8 cellular contexts compared by ENCODE assay signal in the genomic region with DNA sequence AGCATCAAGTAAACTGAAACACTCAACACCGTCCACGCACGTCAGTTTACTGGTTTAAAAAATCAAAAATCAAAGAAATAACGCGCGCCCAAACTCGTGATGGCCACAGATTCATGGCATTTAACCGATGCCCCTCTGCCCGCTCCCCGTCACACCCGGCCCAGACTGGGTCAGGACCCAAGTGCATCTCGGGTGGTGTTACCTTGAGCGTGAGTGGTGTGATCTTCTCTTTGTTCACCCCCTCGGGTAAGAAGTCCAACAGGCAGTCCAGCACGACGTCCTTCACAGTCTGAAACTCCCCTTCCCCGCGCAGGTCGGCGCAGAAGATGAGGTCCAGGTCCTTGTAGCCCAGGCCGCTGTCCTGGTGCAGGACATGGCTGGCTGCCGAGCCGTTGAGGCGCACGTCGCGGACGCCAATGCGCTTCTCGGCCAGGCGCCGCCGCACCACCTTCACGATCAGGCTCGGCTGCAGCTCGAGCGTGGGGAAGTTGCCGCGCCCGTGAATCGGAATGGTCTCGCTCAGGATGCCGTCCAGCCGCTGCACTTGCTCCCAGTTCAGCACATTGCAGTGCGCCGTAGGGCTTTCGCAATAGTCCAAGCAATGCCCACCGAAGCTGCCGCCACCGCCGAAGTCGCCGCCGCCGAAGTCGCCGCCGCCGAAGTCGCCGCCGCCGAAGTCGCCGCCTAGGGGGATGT. TPM values are rescaled to one million over a fixed set of nuclear protein-coding genes. Genes with fewer than 3 reads are reported as not detected.
DNase-seq lines count a peak whose midpoint lies in the region; ATAC-seq and TF ChIP-seq lines count a peak whose summit lies in the region.

No MANE protein-coding gene starts in this region.

- no peaks in the 10 kb centered on the region for H3K36me3 ChIP-seq in WERI-Rb-1

- peak; percentile 74 for DNase-seq in CD1c-positive myeloid dendritic cell (ENCODE audit: extremely low spot score)
- peak; percentile 18 for DNase-seq in WERI-Rb-1
- peak; percentile 80 for DNase-seq in left lobe of liver (ENCODE audit: low spot score)
- DNase-seq in stimulated activated CD4-positive, alpha-beta T cell treated with anti-CD3 and anti-CD28 coated beads, TNF-alpha, amount 100 ng/mL, for 4 hours (ENCODE audit: low read depth in 3 of 3): peak; percentile 2 to 5 (median 4)
- no peak for DNase-seq in NCI-H2171 treated with DMSO at 0.1 percent for 48 hours (lab: John Stamatoyannopoulos, UW)
- no peak for DNase-seq in NK-92 treated with Interleukin-12 subunit alpha and Interleukin-12 subunit beta, amount 100 ng/mL, for 24 hours (lab: John Stamatoyannopoulos, UW)

- H3K27me3 ChIP-seq in WERI-Rb-1 (ENCODE audit: insufficient read depth, low read depth, severe bottlenecking): no peaks in the 10 kb centered on the region

- peak overlapping the region; percentile 89 for H3K4me3 ChIP-seq in WERI-Rb-1 (ENCODE audit: low read depth, low read length)

- H3K9me3 ChIP-seq in WERI-Rb-1 (ENCODE audit: severe bottlenecking): no peaks in the 10 kb centered on the region

- H3K27ac ChIP-seq in WERI-Rb-1 (peak overlapping the region; percentile 64), cingulate gyrus (ENCODE audit: low read depth, low read length) (peak overlapping the region; percentile 83)

- peak; percentile 1 for ATAC-seq in HG03460 (IDR thresholded peaks at IDR 0.05; ENCODE audit: unreplicated experiment)
- ATAC-seq in left lobe of liver: peak; percentile 35

- TF ChIP-seq CTCF in WERI-Rb-1 (IDR thresholded peaks at IDR 0.05; ENCODE audit: low read depth, low read length): no peak

RNA-seq across cellular contexts. Expression of gene TENT5A, which starts 0.9 kb away (rescaled TPM):
- 7.8 TPM for total RNA-seq in left lobe of liver

Comparison
In these comparisons a context has a peak if more than half of its experiments do, and no peak if none do; other contexts are left out.
1. DNase-seq: peak in CD1c-positive myeloid dendritic cell (single experiment), WERI-Rb-1 (single experiment), left lobe of liver (single experiment) and stimulated activated CD4-positive, alpha-beta T cell treated with anti-CD3 and anti-CD28 coated beads, TNF-alpha, amount 100 ng/mL, for 4 hours (3 of 3); none in NCI-H2171 treated with DMSO at 0.1 percent for 48 hours (single experiment) and NK-92 treated with Interleukin-12 subunit alpha and Interleukin-12 subunit beta, amount 100 ng/mL, for 24 hours (single experiment).